In genomic region chr16:3023415-3023668, GRCh38 we compare ENCODE assay signal across 9 cellular contexts. TPM values are rescaled to one million over a fixed set of nuclear protein-coding genes. Genes with fewer than 3 reads are reported as not detected.
DNase-seq lines count a peak whose midpoint lies in the region; ATAC-seq and TF ChIP-seq lines count a peak whose summit lies in the region.
"Had no signal": no experiment of that assay in that cellular context is flagged by ENCODE, and none has a peak within 500 bp of the region (broad histone marks: within the 10 kb centered on the region; RNA-seq: fewer than 3 reads in every experiment).

No MANE protein-coding gene starts in this region.

- H3K4me1 Mint-ChIP-seq in activated naive CD4-positive, alpha-beta T cell treated with anti-CD3 and anti-CD28 coated beads for 36 hours (ENCODE audit: low read depth): peaks cover 49% of the 10 kb centered on the region
- H3K4me1 Mint-ChIP-seq in glutamatergic neuron (ENCODE audit: low read depth, unreplicated experiment): peaks cover 18% of the 10 kb centered on the region

- H3K27ac ChIP-seq in psoas muscle: peak overlapping the region; percentile 100

- H3K27ac Mint-ChIP-seq in activated naive CD4-positive, alpha-beta T cell treated with anti-CD3 and anti-CD28 coated beads for 36 hours: peak overlapping the region; percentile 98
- peak overlapping the region; percentile 96 for H3K27ac Mint-ChIP-seq in glutamatergic neuron (ENCODE audit: unreplicated experiment)

- no peaks in the 10 kb centered on the region for H3K9me3 Mint-ChIP-seq in activated naive CD4-positive, alpha-beta T cell treated with anti-CD3 and anti-CD28 coated beads for 36 hours
- peaks cover 2% of the 10 kb centered on the region for H3K9me3 Mint-ChIP-seq in glutamatergic neuron (ENCODE audit: unreplicated experiment)

- peaks cover 0 to 5% (median 0%) of the 10 kb centered on the region in 3 donors for H3K27me3 ChIP-seq in psoas muscle (ENCODE audit: insufficient read depth in 3 of 3, low read length in 2 of 3)

- H3K27me3 Mint-ChIP-seq in activated naive CD4-positive, alpha-beta T cell treated with anti-CD3 and anti-CD28 coated beads for 36 hours (ENCODE audit: low read depth): peaks cover 6% of the 10 kb centered on the region
- H3K27me3 Mint-ChIP-seq in glutamatergic neuron (ENCODE audit: unreplicated experiment): peaks cover 11% of the 10 kb centered on the region

- peaks cover 11% of the 10 kb centered on the region for H3K36me3 Mint-ChIP-seq in activated naive CD4-positive, alpha-beta T cell treated with anti-CD3 and anti-CD28 coated beads for 36 hours (ENCODE audit: low read depth)
- no peaks in the 10 kb centered on the region for H3K36me3 Mint-ChIP-seq in glutamatergic neuron (ENCODE audit: unreplicated experiment)

- WGBS in psoas muscle, 3 donors: 0 to 10% (median 7%) methylated on average over 3 to 6 of the region's 6 CpGs

- H3K9me3 ChIP-seq in psoas muscle: no peaks in the 10 kb centered on the region

- DNase-seq in DMS114 treated with DMSO at 0.1 percent for 48 hours (lab: John Stamatoyannopoulos, UW; ENCODE audit: unreplicated experiment): peak; percentile 40
- no peak for DNase-seq in Jurkat, Clone E6-1 (ENCODE audit: low read depth, low spot score)
- DNase-seq in activated naive CD4-positive, alpha-beta T cell treated with anti-CD3 and anti-CD28 coated beads for 36 hours: peak; percentile 38
- DNase-seq in glutamatergic neuron: no peak
- no peak for DNase-seq in psoas muscle
- no peak for DNase-seq in SKM-1 (lab: John Stamatoyannopoulos, UW; ENCODE audit: unreplicated experiment)
- DNase-seq in hippocampal formation (lab: John Stamatoyannopoulos, UW): no peak

- H3K4me3 Mint-ChIP-seq in activated naive CD4-positive, alpha-beta T cell treated with anti-CD3 and anti-CD28 coated beads for 36 hours: peak overlapping the region; percentile 95
- H3K4me3 Mint-ChIP-seq in glutamatergic neuron (ENCODE audit: unreplicated experiment): peak overlapping the region; percentile 90

- peaks cover 29% of the 10 kb centered on the region for H3K4me1 ChIP-seq in psoas muscle

- H3K36me3 ChIP-seq in psoas muscle (ENCODE audit: insufficient read depth in 1 of 2, low read depth in 1 of 2): peaks cover 0 to 25% of the 10 kb centered on the region in 2 donors

- TF ChIP-seq CTCF in glutamatergic neuron (IDR thresholded peaks at IDR 0.05; ENCODE audit: partially characterized antibody, unreplicated experiment) (no peak), psoas muscle (IDR thresholded peaks at IDR 0.05) (no peak)

- intact Hi-C loops in activated naive CD4-positive, alpha-beta T cell treated with anti-CD3 and anti-CD28 coated beads for 36 hours (cut with micrococcal nuclease): loop anchor here (2.0 to 5.0 kb wide), 6 partner anchors 34 to 976 kb away; partner anchors contain the start of genes CLUAP1, NTHL1, PKMYT1 and SRRM2
- intact Hi-C loops in psoas muscle (cut with DNase I): no loop called here

- H3K4me3 ChIP-seq in Jurkat, Clone E6-1 (ENCODE audit: low read length): peak overlapping the region; percentile 72
- H3K4me3 ChIP-seq in psoas muscle: peak overlapping the region; percentile 94

- ATAC-seq in psoas muscle (peak in 2 of 4 donors; percentile 0), HG02981 (IDR thresholded peaks at IDR 0.05; ENCODE audit: unreplicated experiment) (no peak)

- CTCF ChIA-PET in activated naive CD4-positive, alpha-beta T cell treated with anti-CD3 and anti-CD28 coated beads for 36 hours (lab: Charles Lee): interaction anchor here (1.1 to 17.7 kb wide), 4 partner anchors 8 to 72 kb away, joined by 3 to 310 read pairs (median 35); partner anchors contain the start of gene CLDN9

RNA-seq across cellular contexts. Expression of gene HCFC1R1, which starts 0.4 kb away (rescaled TPM):
- 64.7 TPM for polyA plus RNA-seq in Jurkat, Clone E6-1 (2012; ENCODE audit: insufficient read depth, insufficient read length)
- total RNA-seq in activated naive CD4-positive, alpha-beta T cell treated with anti-CD3 and anti-CD28 coated beads for 36 hours: 10 to 100 TPM; 22.6 to 26.8 TPM
- total RNA-seq in glutamatergic neuron (ENCODE audit: unreplicated experiment): 117 TPM
- 100 to 1,000 TPM in 2 of 4 donors, 10 to 100 TPM in 2; 65.1 to 258 (median 129) TPM for total RNA-seq in psoas muscle
- polyA plus RNA-seq in psoas muscle: 100 to 1,000 TPM; 131 to 233 (median 216) TPM

RNA-seq across cellular contexts. Expression of gene THOC6, which starts 0.5 kb away (rescaled TPM):
- polyA plus RNA-seq in Jurkat, Clone E6-1 (2012; ENCODE audit: insufficient read depth, insufficient read length): 66.5 TPM
- total RNA-seq in activated naive CD4-positive, alpha-beta T cell treated with anti-CD3 and anti-CD28 coated beads for 36 hours: 10 to 100 TPM; 40.6 to 41.0 TPM
- total RNA-seq in glutamatergic neuron (ENCODE audit: unreplicated experiment) (30.2 TPM), psoas muscle (10 to 100 TPM; 17.0 to 34.4 (median 25.8) TPM)
- 10 to 100 TPM; 26.9 to 72.2 (median 39.8) TPM for polyA plus RNA-seq in psoas muscle

RNA-seq across cellular contexts. Expression of gene TNFRSF12A, which starts 3.2 kb away (rescaled TPM):
- polyA plus RNA-seq in Jurkat, Clone E6-1 (2012; ENCODE audit: insufficient read depth, insufficient read length): 4.2 TPM
- total RNA-seq in activated naive CD4-positive, alpha-beta T cell treated with anti-CD3 and anti-CD28 coated beads for 36 hours: under 1 TPM; 0.88 to 0.96 TPM
- total RNA-seq in glutamatergic neuron (ENCODE audit: unreplicated experiment) (4.2 TPM), psoas muscle (100 to 1,000 TPM; 139 to 181 (median 156) TPM)
- polyA plus RNA-seq in psoas muscle: 100 to 1,000 TPM in 2 of 3 donors, 10 to 100 TPM in 1; 69.5 to 889 (median 227) TPM

RNA-seq across cellular contexts. Expression of gene CLDN6, which starts 5.4 kb away (rescaled TPM):
- polyA plus RNA-seq in Jurkat, Clone E6-1 (2012; ENCODE audit: insufficient read depth, insufficient read length): not detected
- total RNA-seq in activated naive CD4-positive, alpha-beta T cell treated with anti-CD3 and anti-CD28 coated beads for 36 hours: not detected
- total RNA-seq in glutamatergic neuron (ENCODE audit: unreplicated experiment) (31.1 TPM), psoas muscle (not detected)
- polyA plus RNA-seq in psoas muscle: 1 to 10 TPM in 1 of 3 donors, under 1 TPM in 2; 0.05 to 5.5 (median 0.45) TPM
- total RNA-seq: activated CD8-positive, alpha-beta memory T cell treated with anti-CD3 and anti-CD28 coated beads for 36 hours had no signal

RNA-seq across cellular contexts. Expression of gene CLDN9, which starts 10.6 kb away (rescaled TPM):
- polyA plus RNA-seq in Jurkat, Clone E6-1 (2012; ENCODE audit: insufficient read depth, insufficient read length): not detected
- not detected for total RNA-seq in activated naive CD4-positive, alpha-beta T cell treated with anti-CD3 and anti-CD28 coated beads for 36 hours
- total RNA-seq in glutamatergic neuron (ENCODE audit: unreplicated experiment): 0.39 TPM
- total RNA-seq in psoas muscle: 1 to 10 TPM in 1 of 4 donors, under 1 TPM in 3; 0.17 to 2.2 (median 0.86) TPM
- polyA plus RNA-seq in psoas muscle: 1 to 10 TPM in 1 of 3 donors, under 1 TPM in 2; 0.12 to 1.3 (median 0.18) TPM
- total RNA-seq: activated CD8-positive, alpha-beta memory T cell treated with anti-CD3 and anti-CD28 coated beads for 36 hours had no signal

Comparison
In these comparisons a context has a peak if more than half of its experiments do, and no peak if none do; other contexts are left out.
1. DNase-seq: peak in DMS114 treated with DMSO at 0.1 percent for 48 hours (single experiment) and activated naive CD4-positive, alpha-beta T cell treated with anti-CD3 and anti-CD28 coated beads for 36 hours (single experiment); none in Jurkat, Clone E6-1 (single experiment), glutamatergic neuron (single experiment), psoas muscle (0 of 2), SKM-1 (single experiment) and hippocampal formation (0 of 2).
2. RNA of gene TNFRSF12A, which starts 3.2 kb away (total RNA-seq): 139 to 181 TPM in psoas muscle; 4.2 TPM in glutamatergic neuron (single experiment) and 0.88 to 0.96 TPM in activated naive CD4-positive, alpha-beta T cell treated with anti-CD3 and anti-CD28 coated beads for 36 hours; every median in the first group is over 10 times any median in the second.